8 cellular contexts compared by ENCODE assay signal in genomic region chr17:27293898-27294688, GRCh38. TPM values are rescaled to one million over a fixed set of nuclear protein-coding genes. Genes with fewer than 3 reads are reported as not detected.
DNase-seq lines count a peak whose midpoint lies in the region; ATAC-seq and TF ChIP-seq lines count a peak whose summit lies in the region.

WSB1 (plus strand) TSS chr17:27294114; CDS start chr17:27294396, 282 bp downstream.

- whole genome bisulfite sequencing in adipose tissue, 3 donors, result 0% methylated on average over 66 of the region's 66 CpGs
- 0% methylated on average over 63 of the region's 66 CpGs; no CpG with 5 or more reads in 1 of the 2 donors for WGBS in transverse colon (ENCODE audit: low coverage in 1 of 2), 2 donors

- CTCF ChIA-PET in T-cell (lab: Charles Lee), result interaction anchor here in 1 of 2 donors (0.5 to 3.7 kb wide), 5 partner anchors 9 to 305 kb away, joined by 3 to 11 read pairs (median 6); no protein-coding TSS in a partner anchor

- POLR2A ChIA-PET in T-cell (lab: Charles Lee), result interaction anchor here (0.6 to 1.8 kb wide), 12 partner anchors 10 to 777 kb away, joined by 3 to 7 read pairs (median 4); no protein-coding TSS in a partner anchor

- in situ Hi-C loops in GM13977 (cut with MboI; ENCODE audit: low pct_unique_long_range_greater_than_20kb, low sequenced_read_pairs, unreplicated experiment), result no loop called here
- in situ Hi-C loops in transverse colon (cut with MboI; ENCODE audit: low pct_ligation_motif_present in 1 of 4, low pct_unique_long_range_greater_than_20kb in 1 of 4, low sequenced_read_pairs in 3 of 4), result loop anchor here in 1 of 4 donors (5.0 kb wide), 1 partner anchor 52 kb away; no protein-coding TSS in a partner anchor

- TF ChIP-seq POLR2A in transverse colon (IDR thresholded peaks at IDR 0.05), result peak; percentile 99

- peak within 1 kb of the TSS; percentile 98 to 99 for H3K27ac Mint-ChIP-seq in T-cell

- no peaks in the 10 kb centered on the region for H3K36me3 Mint-ChIP-seq in T-cell

- no peaks in the 10 kb centered on the region for H3K27me3 ChIP-seq in transverse colon

- DNase-seq in GM13977 (ENCODE audit: low spot score) (peak; percentile 96), NCI-H1436 (lab: John Stamatoyannopoulos, UW) (peak; percentile 94), T-cell (peak; percentile 80 to 94 (median 91)), cardiac septum (ENCODE audit: low spot score) (peak; percentile 98), pons (ENCODE audit: low spot score) (peak; percentile 92), transverse colon (peak; percentile 94)

- no peaks in the 10 kb centered on the region for H3K27me3 Mint-ChIP-seq in T-cell

- H3K9me3 Mint-ChIP-seq in T-cell, result no peaks in the 10 kb centered on the region

- peak within 1 kb of the TSS; percentile 52 to 97 (median 75) for H3K4me3 ChIP-seq in transverse colon

- TF ChIP-seq EP300 in transverse colon (IDR thresholded peaks at IDR 0.05; ENCODE audit: low read depth), result peak; percentile 57

- no peaks in the 10 kb centered on the region for H3K9me3 ChIP-seq in transverse colon

- no peaks in the 10 kb centered on the region for H3K36me3 ChIP-seq in transverse colon

- TF ChIP-seq CTCF in GM13977 (IDR thresholded peaks at IDR 0.05; ENCODE audit: extremely low read depth, insufficient read depth, missing control alignments) (no peak), transverse colon (IDR thresholded peaks at IDR 0.05) (no peak)

- ATAC-seq in HG02852 (IDR thresholded peaks at IDR 0.05; ENCODE audit: unreplicated experiment), result peak; percentile 79
- peak; percentile 89 to 94 (median 92) for ATAC-seq in T-cell (replicated peaks in 1 of 4)

- H3K27ac ChIP-seq in adipose tissue (ENCODE audit: low read depth, low read length) (peak within 1 kb of the TSS; percentile 93), transverse colon (peak within 1 kb of the TSS; percentile 99 to 100 (median 99))

- intact Hi-C loops in cardiac septum (cut with DNase I) (loop anchor here (1.0 to 5.0 kb wide), 3 partner anchors 38 to 88 kb away; no protein-coding TSS in a partner anchor), transverse colon (cut with DNase I; ENCODE audit: low total_unique reads) (no loop called here)

- peaks cover 34 to 41% (median 34%) of the 10 kb centered on the region in 4 donors for H3K4me1 ChIP-seq in transverse colon

- H3K4me1 Mint-ChIP-seq in T-cell, result peaks cover 48 to 49% (median 48%) of the 10 kb centered on the region in 3 donors

- peak within 1 kb of the TSS; percentile 98 to 100 (median 100) for H3K4me3 Mint-ChIP-seq in T-cell

RNA-seq across cellular contexts. Expression of gene WSB1, which starts in this region (rescaled TPM):
- total RNA-seq in T-cell (100 to 1,000 TPM; 103 to 142 (median 115) TPM), cardiac septum (94.1 TPM), transverse colon (100 to 1,000 TPM in 3 of 4 donors, 10 to 100 TPM in 1; 90.4 to 335 (median 261) TPM)
- polyA plus RNA-seq in adipose tissue, result 100 to 1,000 TPM in 1 of 3 donors, 10 to 100 TPM in 2; 28.1 to 116 (median 60.2) TPM

Comparison
In these comparisons a context has a peak if more than half of its experiments do, and no peak if none do; other contexts are left out.
1. Peak in every context shown above with its lines: DNase-seq, ATAC-seq, H3K4me3 ChIP-seq and H3K27ac ChIP-seq.